Comparison of ENCODE assay signal across 1 cellular context in the genomic region with DNA sequence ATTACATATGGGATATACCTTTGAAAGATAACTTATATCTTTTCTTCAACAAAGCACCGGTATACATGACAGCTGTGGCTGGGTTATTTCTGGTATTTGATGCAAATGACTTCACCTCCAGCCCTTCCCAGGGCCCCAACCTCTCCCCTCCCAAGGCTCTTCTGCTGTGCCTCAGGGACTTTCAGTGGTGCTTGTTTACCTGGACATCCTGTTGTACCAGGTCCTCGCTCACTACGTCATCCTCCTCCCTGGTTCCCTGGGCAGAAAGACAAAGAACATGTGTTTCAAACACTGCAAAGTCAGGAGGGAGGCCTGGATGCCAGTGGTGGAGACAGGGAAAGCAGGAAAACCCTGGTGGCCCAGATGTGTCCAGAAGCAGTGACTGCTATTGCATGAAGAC.
TF ChIP-seq lines count a peak whose summit lies in the region.

No MANE protein-coding gene starts in this region.

TF ChIP-seq in GM12878, 131 proteins besides CTCF, POLR2A, EP300 and RAD21 (continued from another document):
- TF ChIP-seq, protein P1, sequence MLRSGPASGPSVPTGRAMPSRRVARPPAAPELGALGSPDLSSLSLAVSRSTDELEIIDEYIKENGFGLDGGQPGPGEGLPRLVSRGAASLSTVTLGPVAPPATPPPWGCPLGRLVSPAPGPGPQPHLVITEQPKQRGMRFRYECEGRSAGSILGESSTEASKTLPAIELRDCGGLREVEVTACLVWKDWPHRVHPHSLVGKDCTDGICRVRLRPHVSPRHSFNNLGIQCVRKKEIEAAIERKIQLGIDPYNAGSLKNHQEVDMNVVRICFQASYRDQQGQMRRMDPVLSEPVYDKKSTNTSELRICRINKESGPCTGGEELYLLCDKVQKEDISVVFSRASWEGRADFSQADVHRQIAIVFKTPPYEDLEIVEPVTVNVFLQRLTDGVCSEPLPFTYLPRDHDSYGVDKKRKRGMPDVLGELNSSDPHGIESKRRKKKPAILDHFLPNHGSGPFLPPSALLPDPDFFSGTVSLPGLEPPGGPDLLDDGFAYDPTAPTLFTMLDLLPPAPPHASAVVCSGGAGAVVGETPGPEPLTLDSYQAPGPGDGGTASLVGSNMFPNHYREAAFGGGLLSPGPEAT (IDR thresholded peaks at IDR 0.05; ENCODE audit: low read depth) = 0 out of 2 replicates have a peak, but pooled peaks have one; percentile 28
- TF ChIP-seq, protein P2, sequence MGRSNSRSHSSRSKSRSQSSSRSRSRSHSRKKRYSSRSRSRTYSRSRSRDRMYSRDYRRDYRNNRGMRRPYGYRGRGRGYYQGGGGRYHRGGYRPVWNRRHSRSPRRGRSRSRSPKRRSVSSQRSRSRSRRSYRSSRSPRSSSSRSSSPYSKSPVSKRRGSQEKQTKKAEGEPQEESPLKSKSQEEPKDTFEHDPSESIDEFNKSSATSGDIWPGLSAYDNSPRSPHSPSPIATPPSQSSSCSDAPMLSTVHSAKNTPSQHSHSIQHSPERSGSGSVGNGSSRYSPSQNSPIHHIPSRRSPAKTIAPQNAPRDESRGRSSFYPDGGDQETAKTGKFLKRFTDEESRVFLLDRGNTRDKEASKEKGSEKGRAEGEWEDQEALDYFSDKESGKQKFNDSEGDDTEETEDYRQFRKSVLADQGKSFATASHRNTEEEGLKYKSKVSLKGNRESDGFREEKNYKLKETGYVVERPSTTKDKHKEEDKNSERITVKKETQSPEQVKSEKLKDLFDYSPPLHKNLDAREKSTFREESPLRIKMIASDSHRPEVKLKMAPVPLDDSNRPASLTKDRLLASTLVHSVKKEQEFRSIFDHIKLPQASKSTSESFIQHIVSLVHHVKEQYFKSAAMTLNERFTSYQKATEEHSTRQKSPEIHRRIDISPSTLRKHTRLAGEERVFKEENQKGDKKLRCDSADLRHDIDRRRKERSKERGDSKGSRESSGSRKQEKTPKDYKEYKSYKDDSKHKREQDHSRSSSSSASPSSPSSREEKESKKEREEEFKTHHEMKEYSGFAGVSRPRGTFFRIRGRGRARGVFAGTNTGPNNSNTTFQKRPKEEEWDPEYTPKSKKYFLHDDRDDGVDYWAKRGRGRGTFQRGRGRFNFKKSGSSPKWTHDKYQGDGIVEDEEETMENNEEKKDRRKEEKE (IDR thresholded peaks at IDR 0.05) = no peak
- peak; percentile 66 for TF ChIP-seq MEF2B (IDR thresholded peaks at IDR 0.05; ENCODE audit: partially characterized antibody, poor library complexity, severe bottlenecking)
- TF ChIP-seq, protein P3, sequence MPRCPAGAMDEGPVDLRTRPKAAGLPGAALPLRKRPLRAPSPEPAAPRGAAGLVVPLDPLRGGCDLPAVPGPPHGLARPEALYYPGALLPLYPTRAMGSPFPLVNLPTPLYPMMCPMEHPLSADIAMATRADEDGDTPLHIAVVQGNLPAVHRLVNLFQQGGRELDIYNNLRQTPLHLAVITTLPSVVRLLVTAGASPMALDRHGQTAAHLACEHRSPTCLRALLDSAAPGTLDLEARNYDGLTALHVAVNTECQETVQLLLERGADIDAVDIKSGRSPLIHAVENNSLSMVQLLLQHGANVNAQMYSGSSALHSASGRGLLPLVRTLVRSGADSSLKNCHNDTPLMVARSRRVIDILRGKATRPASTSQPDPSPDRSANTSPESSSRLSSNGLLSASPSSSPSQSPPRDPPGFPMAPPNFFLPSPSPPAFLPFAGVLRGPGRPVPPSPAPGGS (IDR thresholded peaks at IDR 0.05; ENCODE audit: borderline replicate concordance, insufficient read depth, low read depth, low read length, poor library complexity, severe bottlenecking) = no peak
- TF ChIP-seq BHLHE40 (IDR thresholded peaks at IDR 0.05; ENCODE audit: borderline replicate concordance in 1 of 2, low read depth in 2 of 2, low read length in 1 of 2) = no peak
- no peak for TF ChIP-seq NFXL1 (IDR thresholded peaks at IDR 0.05; ENCODE audit: borderline replicate concordance)
- TF ChIP-seq EED (IDR thresholded peaks at IDR 0.05; ENCODE audit: low read depth) = peak; percentile 91
- TF ChIP-seq ATF7 (IDR thresholded peaks at IDR 0.05; ENCODE audit: low read depth) = peak; percentile 52
- no peak for TF ChIP-seq ZNF274 (IDR thresholded peaks at IDR 0.05; ENCODE audit: insufficient read depth, insufficient read length)
- TF ChIP-seq, protein P4, sequence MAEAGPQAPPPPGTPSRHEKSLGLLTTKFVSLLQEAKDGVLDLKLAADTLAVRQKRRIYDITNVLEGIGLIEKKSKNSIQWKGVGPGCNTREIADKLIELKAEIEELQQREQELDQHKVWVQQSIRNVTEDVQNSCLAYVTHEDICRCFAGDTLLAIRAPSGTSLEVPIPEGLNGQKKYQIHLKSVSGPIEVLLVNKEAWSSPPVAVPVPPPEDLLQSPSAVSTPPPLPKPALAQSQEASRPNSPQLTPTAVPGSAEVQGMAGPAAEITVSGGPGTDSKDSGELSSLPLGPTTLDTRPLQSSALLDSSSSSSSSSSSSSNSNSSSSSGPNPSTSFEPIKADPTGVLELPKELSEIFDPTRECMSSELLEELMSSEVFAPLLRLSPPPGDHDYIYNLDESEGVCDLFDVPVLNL (IDR thresholded peaks at IDR 0.05; ENCODE audit: low read depth, low read length) = no peak
- TF ChIP-seq, protein P5, sequence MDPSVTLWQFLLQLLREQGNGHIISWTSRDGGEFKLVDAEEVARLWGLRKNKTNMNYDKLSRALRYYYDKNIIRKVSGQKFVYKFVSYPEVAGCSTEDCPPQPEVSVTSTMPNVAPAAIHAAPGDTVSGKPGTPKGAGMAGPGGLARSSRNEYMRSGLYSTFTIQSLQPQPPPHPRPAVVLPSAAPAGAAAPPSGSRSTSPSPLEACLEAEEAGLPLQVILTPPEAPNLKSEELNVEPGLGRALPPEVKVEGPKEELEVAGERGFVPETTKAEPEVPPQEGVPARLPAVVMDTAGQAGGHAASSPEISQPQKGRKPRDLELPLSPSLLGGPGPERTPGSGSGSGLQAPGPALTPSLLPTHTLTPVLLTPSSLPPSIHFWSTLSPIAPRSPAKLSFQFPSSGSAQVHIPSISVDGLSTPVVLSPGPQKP (IDR thresholded peaks at IDR 0.05; ENCODE audit: low read depth, low read length) = no peak
- no peak for TF ChIP-seq KLF5 (IDR thresholded peaks at IDR 0.05; ENCODE audit: partially characterized antibody)
- no peak for TF ChIP-seq SMAD5 (IDR thresholded peaks at IDR 0.05; ENCODE audit: low read depth)
- no peak for TF ChIP-seq CBX3 (IDR thresholded peaks at IDR 0.05; ENCODE audit: borderline replicate concordance, low read depth)
- peak; percentile 70; the same call in 1 of the 2 replicates for TF ChIP-seq MEF2A (IDR thresholded peaks at IDR 0.05; ENCODE audit: insufficient read depth, low read depth, low read length)
- TF ChIP-seq TARDBP (IDR thresholded peaks at IDR 0.05; ENCODE audit: borderline replicate concordance) = no peak
- TF ChIP-seq DPF2 (IDR thresholded peaks at IDR 0.05) = no peak
- 0 out of 2 replicates have a peak, but pooled peaks have one; percentile 42 for TF ChIP-seq PML (IDR thresholded peaks at IDR 0.05; ENCODE audit: low read length)
- TF ChIP-seq RUNX3 (IDR thresholded peaks at IDR 0.05; ENCODE audit: low read length) = peak; percentile 53
- TF ChIP-seq NFIC (IDR thresholded peaks at IDR 0.05; ENCODE audit: low read depth, low read length) = 0 out of 2 replicates have a peak, but pooled peaks have one; percentile 63
- TF ChIP-seq MTA2 (IDR thresholded peaks at IDR 0.05; ENCODE audit: low read depth) = no peak
- TF ChIP-seq SP1 (IDR thresholded peaks at IDR 0.05; ENCODE audit: low read depth, low read length) = peak; percentile 14
- peak; percentile 32; the same call in 1 of the 2 replicates for TF ChIP-seq FOXM1 (IDR thresholded peaks at IDR 0.05; ENCODE audit: low read depth, low read length)
- TF ChIP-seq IKZF2 (IDR thresholded peaks at IDR 0.05) = peak; percentile 60 to 64; a peak in 2 of 4 replicates
- TF ChIP-seq TCF7 (IDR thresholded peaks at IDR 0.05; ENCODE audit: borderline replicate concordance) = no peak
- 0 out of 2 replicates have a peak, but pooled peaks have one; percentile 23 for TF ChIP-seq ZBED1 (IDR thresholded peaks at IDR 0.05; ENCODE audit: borderline replicate concordance)
- TF ChIP-seq, protein P6, sequence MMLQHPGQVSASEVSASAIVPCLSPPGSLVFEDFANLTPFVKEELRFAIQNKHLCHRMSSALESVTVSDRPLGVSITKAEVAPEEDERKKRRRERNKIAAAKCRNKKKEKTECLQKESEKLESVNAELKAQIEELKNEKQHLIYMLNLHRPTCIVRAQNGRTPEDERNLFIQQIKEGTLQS (IDR thresholded peaks at IDR 0.05; ENCODE audit: borderline replicate concordance, extremely low read depth, low read depth, low read length) = no peak
- TF ChIP-seq CREM (IDR thresholded peaks at IDR 0.05; ENCODE audit: low read depth) = peak; percentile 64; the same call in 1 of the 2 replicates
- TF ChIP-seq IKZF1 (conservative IDR thresholded peaks at IDR 0.05) = peak; percentile 46
- TF ChIP-seq JUNB (IDR thresholded peaks at IDR 0.05) = no peak
- no peak for TF ChIP-seq NBN (IDR thresholded peaks at IDR 0.05)
- TF ChIP-seq, protein P7, sequence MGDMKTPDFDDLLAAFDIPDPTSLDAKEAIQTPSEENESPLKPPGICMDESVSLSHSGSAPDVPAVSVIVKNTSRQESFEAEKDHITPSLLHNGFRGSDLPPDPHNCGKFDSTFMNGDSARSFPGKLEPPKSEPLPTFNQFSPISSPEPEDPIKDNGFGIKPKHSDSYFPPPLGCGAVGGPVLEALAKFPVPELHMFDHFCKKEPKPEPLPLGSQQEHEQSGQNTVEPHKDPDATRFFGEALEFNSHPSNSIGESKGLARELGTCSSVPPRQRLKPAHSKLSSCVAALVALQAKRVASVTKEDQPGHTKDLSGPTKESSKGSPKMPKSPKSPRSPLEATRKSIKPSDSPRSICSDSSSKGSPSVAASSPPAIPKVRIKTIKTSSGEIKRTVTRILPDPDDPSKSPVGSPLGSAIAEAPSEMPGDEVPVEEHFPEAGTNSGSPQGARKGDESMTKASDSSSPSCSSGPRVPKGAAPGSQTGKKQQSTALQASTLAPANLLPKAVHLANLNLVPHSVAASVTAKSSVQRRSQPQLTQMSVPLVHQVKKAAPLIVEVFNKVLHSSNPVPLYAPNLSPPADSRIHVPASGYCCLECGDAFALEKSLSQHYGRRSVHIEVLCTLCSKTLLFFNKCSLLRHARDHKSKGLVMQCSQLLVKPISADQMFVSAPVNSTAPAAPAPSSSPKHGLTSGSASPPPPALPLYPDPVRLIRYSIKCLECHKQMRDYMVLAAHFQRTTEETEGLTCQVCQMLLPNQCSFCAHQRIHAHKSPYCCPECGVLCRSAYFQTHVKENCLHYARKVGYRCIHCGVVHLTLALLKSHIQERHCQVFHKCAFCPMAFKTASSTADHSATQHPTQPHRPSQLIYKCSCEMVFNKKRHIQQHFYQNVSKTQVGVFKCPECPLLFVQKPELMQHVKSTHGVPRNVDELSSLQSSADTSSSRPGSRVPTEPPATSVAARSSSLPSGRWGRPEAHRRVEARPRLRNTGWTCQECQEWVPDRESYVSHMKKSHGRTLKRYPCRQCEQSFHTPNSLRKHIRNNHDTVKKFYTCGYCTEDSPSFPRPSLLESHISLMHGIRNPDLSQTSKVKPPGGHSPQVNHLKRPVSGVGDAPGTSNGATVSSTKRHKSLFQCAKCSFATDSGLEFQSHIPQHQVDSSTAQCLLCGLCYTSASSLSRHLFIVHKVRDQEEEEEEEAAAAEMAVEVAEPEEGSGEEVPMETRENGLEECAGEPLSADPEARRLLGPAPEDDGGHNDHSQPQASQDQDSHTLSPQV (IDR thresholded peaks at IDR 0.05) = no peak
- TF ChIP-seq TCF12 (IDR thresholded peaks at IDR 0.05; ENCODE audit: low read depth, low read length) = 0 out of 2 replicates have a peak, but pooled peaks have one; percentile 28
- TF ChIP-seq CREB1 (IDR thresholded peaks at IDR 0.05; ENCODE audit: low read depth) = peak; percentile 47; the same call in 1 of the 2 replicates
